1 cellular context compared by ENCODE assay signal in the genomic region with DNA sequence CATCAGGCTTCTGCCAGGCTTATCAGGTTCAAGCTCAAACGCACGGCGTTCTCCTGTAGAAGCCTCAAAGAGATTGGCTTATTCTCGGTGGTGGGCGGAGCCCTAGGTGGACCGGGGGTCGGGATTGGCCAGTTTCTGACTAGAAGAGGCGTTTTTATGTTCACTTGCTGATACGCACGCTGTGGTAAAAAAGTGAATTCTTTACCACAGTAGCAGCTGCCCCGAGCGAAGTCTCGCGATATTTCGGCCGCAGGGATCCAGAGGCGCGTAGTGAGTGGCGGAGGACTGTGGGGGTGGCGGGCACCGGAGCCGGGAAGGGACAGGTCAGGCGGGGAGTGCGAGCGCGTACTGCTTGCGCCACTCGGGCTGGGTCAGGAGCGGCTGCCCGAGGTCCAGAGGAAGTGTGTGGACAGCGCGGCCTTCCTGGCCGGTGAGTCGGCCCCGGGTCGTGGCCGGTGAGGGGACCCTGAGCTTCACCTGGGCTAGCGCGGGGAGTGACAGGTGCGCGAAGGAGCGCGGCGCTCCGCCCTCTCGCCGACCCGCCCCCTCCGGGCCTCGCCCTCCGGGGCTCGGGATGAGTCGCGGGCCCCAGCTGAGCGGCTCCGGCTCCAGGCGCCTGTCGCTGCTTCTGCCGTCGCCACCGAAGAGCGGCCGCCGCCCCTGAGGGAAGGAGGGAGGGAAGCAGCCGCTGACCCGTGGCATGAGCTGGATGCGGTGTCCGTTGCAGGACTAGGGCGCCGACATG.
TF ChIP-seq lines count a peak whose summit lies in the region.

A gene with protein sequence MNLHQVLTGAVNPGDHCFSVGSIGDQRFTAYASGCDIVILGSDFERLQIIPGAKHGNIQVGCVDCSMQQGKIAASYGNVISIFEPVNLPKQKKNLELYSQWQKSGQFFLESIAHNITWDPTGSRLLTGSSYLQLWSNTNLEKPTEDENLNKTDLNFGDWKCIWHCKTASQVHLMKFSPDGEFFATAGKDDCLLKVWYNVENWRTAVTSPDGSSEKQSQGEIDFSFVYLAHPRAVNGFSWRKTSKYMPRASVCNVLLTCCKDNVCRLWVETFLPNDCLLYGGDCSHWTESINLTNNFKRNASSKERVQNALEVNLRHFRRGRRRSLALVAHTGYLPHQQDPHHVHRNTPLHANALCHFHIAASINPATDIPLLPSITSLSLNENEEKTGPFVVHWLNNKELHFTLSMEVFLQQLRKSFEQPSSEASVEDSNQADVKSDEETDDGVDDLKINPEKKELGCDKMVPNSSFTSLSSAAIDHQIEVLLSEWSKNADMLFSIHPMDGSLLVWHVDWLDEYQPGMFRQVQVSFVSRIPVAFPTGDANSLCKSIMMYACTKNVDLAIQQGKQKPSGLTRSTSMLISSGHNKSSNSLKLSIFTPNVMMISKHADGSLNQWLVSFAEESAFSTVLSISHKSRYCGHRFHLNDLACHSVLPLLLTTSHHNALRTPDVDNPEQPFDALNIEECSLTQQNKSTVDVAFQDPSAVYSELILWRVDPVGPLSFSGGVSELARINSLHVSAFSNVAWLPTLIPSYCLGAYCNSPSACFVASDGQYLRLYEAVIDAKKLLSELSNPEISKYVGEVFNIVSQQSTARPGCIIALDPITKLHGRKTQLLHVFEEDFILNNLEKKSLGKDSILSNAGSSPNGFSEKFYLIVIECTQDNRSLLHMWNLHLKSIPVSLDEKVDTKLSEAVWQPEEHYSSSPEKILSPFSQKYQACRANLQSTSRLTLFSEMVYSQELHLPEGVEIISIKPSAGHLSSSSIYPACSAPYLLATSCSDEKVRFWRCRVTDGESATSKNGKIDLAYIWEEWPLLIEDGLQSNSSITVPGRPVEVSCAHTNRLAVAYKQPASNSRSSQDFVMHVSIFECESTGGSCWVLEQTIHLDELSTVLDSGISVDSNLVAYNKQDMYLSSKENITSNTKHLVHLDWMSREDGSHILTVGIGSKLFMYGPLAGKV (N-terminal part only) (plus strand): TSS at position 260 of the 745 bp plus-strand sequence. CDS start 483 bp downstream, at position 743.

TF ChIP-seq in K562, 482 proteins besides CTCF, POLR2A, EP300 and RAD21 (continued from another document and continues in another):
- TF ChIP-seq, protein P1, sequence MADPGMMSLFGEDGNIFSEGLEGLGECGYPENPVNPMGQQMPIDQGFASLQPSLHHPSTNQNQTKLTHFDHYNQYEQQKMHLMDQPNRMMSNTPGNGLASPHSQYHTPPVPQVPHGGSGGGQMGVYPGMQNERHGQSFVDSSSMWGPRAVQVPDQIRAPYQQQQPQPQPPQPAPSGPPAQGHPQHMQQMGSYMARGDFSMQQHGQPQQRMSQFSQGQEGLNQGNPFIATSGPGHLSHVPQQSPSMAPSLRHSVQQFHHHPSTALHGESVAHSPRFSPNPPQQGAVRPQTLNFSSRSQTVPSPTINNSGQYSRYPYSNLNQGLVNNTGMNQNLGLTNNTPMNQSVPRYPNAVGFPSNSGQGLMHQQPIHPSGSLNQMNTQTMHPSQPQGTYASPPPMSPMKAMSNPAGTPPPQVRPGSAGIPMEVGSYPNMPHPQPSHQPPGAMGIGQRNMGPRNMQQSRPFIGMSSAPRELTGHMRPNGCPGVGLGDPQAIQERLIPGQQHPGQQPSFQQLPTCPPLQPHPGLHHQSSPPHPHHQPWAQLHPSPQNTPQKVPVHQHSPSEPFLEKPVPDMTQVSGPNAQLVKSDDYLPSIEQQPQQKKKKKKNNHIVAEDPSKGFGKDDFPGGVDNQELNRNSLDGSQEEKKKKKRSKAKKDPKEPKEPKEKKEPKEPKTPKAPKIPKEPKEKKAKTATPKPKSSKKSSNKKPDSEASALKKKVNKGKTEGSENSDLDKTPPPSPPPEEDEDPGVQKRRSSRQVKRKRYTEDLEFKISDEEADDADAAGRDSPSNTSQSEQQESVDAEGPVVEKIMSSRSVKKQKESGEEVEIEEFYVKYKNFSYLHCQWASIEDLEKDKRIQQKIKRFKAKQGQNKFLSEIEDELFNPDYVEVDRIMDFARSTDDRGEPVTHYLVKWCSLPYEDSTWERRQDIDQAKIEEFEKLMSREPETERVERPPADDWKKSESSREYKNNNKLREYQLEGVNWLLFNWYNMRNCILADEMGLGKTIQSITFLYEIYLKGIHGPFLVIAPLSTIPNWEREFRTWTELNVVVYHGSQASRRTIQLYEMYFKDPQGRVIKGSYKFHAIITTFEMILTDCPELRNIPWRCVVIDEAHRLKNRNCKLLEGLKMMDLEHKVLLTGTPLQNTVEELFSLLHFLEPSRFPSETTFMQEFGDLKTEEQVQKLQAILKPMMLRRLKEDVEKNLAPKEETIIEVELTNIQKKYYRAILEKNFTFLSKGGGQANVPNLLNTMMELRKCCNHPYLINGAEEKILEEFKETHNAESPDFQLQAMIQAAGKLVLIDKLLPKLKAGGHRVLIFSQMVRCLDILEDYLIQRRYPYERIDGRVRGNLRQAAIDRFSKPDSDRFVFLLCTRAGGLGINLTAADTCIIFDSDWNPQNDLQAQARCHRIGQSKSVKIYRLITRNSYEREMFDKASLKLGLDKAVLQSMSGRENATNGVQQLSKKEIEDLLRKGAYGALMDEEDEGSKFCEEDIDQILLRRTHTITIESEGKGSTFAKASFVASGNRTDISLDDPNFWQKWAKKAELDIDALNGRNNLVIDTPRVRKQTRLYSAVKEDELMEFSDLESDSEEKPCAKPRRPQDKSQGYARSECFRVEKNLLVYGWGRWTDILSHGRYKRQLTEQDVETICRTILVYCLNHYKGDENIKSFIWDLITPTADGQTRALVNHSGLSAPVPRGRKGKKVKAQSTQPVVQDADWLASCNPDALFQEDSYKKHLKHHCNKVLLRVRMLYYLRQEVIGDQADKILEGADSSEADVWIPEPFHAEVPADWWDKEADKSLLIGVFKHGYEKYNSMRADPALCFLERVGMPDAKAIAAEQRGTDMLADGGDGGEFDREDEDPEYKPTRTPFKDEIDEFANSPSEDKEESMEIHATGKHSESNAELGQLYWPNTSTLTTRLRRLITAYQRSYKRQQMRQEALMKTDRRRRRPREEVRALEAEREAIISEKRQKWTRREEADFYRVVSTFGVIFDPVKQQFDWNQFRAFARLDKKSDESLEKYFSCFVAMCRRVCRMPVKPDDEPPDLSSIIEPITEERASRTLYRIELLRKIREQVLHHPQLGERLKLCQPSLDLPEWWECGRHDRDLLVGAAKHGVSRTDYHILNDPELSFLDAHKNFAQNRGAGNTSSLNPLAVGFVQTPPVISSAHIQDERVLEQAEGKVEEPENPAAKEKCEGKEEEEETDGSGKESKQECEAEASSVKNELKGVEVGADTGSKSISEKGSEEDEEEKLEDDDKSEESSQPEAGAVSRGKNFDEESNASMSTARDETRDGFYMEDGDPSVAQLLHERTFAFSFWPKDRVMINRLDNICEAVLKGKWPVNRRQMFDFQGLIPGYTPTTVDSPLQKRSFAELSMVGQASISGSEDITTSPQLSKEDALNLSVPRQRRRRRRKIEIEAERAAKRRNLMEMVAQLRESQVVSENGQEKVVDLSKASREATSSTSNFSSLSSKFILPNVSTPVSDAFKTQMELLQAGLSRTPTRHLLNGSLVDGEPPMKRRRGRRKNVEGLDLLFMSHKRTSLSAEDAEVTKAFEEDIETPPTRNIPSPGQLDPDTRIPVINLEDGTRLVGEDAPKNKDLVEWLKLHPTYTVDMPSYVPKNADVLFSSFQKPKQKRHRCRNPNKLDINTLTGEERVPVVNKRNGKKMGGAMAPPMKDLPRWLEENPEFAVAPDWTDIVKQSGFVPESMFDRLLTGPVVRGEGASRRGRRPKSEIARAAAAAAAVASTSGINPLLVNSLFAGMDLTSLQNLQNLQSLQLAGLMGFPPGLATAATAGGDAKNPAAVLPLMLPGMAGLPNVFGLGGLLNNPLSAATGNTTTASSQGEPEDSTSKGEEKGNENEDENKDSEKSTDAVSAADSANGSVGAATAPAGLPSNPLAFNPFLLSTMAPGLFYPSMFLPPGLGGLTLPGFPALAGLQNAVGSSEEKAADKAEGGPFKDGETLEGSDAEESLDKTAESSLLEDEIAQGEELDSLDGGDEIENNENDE (IDR thresholded peaks at IDR 0.05; ENCODE audit: low read depth, low read length): no peak
- no peak for TF ChIP-seq ZNF586 (CRISPR knock-in tag; conservative IDR thresholded peaks at IDR 0.05)
- TF ChIP-seq BCL6 (CRISPR knock-in tag; IDR thresholded peaks at IDR 0.05): no peak
- no peak for TF ChIP-seq ZSCAN32 (CRISPR knock-in tag; IDR thresholded peaks at IDR 0.05)
- no peak for TF ChIP-seq BRCA1 (IDR thresholded peaks at IDR 0.05)
- no peak for TF ChIP-seq BRCA1 (CRISPR knock-in tag; IDR thresholded peaks at IDR 0.05)
- TF ChIP-seq SMARCA4 (IDR thresholded peaks at IDR 0.05): no peak
- TF ChIP-seq EGR1 (conservative IDR thresholded peaks at IDR 0.05): peak; percentile 94
- peak; percentile 42; the same call in 1 of the 2 replicates for TF ChIP-seq SMAD4 (CRISPR knock-in tag; conservative IDR thresholded peaks at IDR 0.05)
- no peak for TF ChIP-seq DPF2 (IDR thresholded peaks at IDR 0.05)
- peak in 1 of 2 experiments; percentile 42; a peak in 2 of 4 replicates for TF ChIP-seq SRF (CRISPR knock-in tag; IDR thresholded peaks at IDR 0.05)
- TF ChIP-seq, protein P2, sequence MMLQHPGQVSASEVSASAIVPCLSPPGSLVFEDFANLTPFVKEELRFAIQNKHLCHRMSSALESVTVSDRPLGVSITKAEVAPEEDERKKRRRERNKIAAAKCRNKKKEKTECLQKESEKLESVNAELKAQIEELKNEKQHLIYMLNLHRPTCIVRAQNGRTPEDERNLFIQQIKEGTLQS (IDR thresholded peaks at IDR 0.05): no peak
- TF ChIP-seq, protein P2 (CRISPR knock-in tag; conservative IDR thresholded peaks at IDR 0.05): no peak
- TF ChIP-seq, protein P3, sequence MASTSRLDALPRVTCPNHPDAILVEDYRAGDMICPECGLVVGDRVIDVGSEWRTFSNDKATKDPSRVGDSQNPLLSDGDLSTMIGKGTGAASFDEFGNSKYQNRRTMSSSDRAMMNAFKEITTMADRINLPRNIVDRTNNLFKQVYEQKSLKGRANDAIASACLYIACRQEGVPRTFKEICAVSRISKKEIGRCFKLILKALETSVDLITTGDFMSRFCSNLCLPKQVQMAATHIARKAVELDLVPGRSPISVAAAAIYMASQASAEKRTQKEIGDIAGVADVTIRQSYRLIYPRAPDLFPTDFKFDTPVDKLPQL (IDR thresholded peaks at IDR 0.05; ENCODE audit: extremely low read depth, insufficient read length): no peak
- no peak for TF ChIP-seq SNRNP70 (optimal IDR thresholded peaks at IDR 0.05; ENCODE audit: low read depth, low read length)
- no peak for TF ChIP-seq NR1H2 (CRISPR knock-in tag; IDR thresholded peaks at IDR 0.05)
- TF ChIP-seq LEF1 (IDR thresholded peaks at IDR 0.05): 0 out of 2 replicates have a peak, but pooled peaks have one; percentile 25
- TF ChIP-seq, protein P4, sequence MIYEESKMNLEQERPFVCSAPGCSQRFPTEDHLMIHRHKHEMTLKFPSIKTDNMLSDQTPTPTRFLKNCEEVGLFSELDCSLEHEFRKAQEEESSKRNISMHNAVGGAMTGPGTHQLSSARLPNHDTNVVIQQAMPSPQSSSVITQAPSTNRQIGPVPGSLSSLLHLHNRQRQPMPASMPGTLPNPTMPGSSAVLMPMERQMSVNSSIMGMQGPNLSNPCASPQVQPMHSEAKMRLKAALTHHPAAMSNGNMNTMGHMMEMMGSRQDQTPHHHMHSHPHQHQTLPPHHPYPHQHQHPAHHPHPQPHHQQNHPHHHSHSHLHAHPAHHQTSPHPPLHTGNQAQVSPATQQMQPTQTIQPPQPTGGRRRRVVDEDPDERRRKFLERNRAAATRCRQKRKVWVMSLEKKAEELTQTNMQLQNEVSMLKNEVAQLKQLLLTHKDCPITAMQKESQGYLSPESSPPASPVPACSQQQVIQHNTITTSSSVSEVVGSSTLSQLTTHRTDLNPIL (CRISPR knock-in tag; IDR thresholded peaks at IDR 0.05): no peak
- peak; percentile 34; the same call in 1 of the 2 replicates for TF ChIP-seq BHLHE40 (IDR thresholded peaks at IDR 0.05; ENCODE audit: low read length)
- no peak for TF ChIP-seq RFX7 (CRISPR knock-in tag; IDR thresholded peaks at IDR 0.05)
- no peak for TF ChIP-seq ZNF239 (CRISPR knock-in tag; IDR thresholded peaks at IDR 0.05)
- TF ChIP-seq KLF13 (tag; IDR thresholded peaks at IDR 0.05; ENCODE audit: borderline replicate concordance, low read depth): peak; percentile 91
- no peak for TF ChIP-seq ELF1 (tag; IDR thresholded peaks at IDR 0.05)
- TF ChIP-seq JUND (IDR thresholded peaks at IDR 0.05; ENCODE audit: borderline replicate concordance, low read depth, low read length): peak; percentile 0
- TF ChIP-seq JUND (tag; IDR thresholded peaks at IDR 0.05; ENCODE audit: borderline replicate concordance, low read depth, low read length): peak; percentile 27; the same call in 1 of the 3 replicates
- TF ChIP-seq HDAC2 (IDR thresholded peaks at IDR 0.05): no peak
- TF ChIP-seq POLR2AphosphoS5 (IDR thresholded peaks at IDR 0.05; ENCODE audit: control insufficient read depth, insufficient read depth, low read depth, low read length): 0 out of 2 replicates have a peak, but pooled peaks have one; percentile 86
- TF ChIP-seq TFE3 (CRISPR knock-in tag; IDR thresholded peaks at IDR 0.05): no peak
- TF ChIP-seq CXXC5 (CRISPR knock-in tag; IDR thresholded peaks at IDR 0.05): peak; percentile 95
- no peak for TF ChIP-seq DMBX1 (CRISPR knock-in tag; IDR thresholded peaks at IDR 0.05; ENCODE audit: borderline replicate concordance)
- TF ChIP-seq SMAD2 (IDR thresholded peaks at IDR 0.05; ENCODE audit: low read depth, low read length): no peak
- TF ChIP-seq THRB (CRISPR knock-in tag; conservative IDR thresholded peaks at IDR 0.05): no peak
- peak; percentile 90 for TF ChIP-seq HMGN3 (IDR thresholded peaks at IDR 0.05; ENCODE audit: borderline replicate concordance, extremely low read depth, insufficient read length, low read depth, low read length)
